In genomic region chr12:107477946-107478610, GRCh38 we compare ENCODE assay signal across 18 cellular contexts.
DNase-seq lines count a peak whose midpoint lies in the region; ATAC-seq, FAIRE-seq and TF ChIP-seq lines count a peak whose summit lies in the region.
"Had no signal": no experiment of that assay in that cellular context is flagged by ENCODE, and none has a peak within 500 bp of the region (broad histone marks: within the 10 kb centered on the region; RNA-seq: fewer than 3 reads in every experiment).

No MANE protein-coding gene starts in this region.

- no peaks in the 10 kb centered on the region for H4K20me1 ChIP-seq in GM23338 (replicated peaks; ENCODE audit: insufficient read depth)

- H3K4me1 ChIP-seq in HEK293 (ENCODE audit: control insufficient read depth, insufficient read depth, low read length) (0 out of 2 replicates have a peak, but pooled peaks cover 2% of the 10 kb centered on the region), GM23338 (ENCODE audit: insufficient read depth) (no peaks in the 10 kb centered on the region)

- no peak for TF ChIP-seq CTCF in HEK293 (tag by site-specific recombination; IDR thresholded peaks at IDR 0.05)
- no peak for TF ChIP-seq CTCF in fibroblast of mammary gland (conservative IDR thresholded peaks at IDR 0.05; ENCODE audit: control insufficient read depth, insufficient read depth, low read depth, low read length)
- TF ChIP-seq CTCF in GM23338 (conservative IDR thresholded peaks at IDR 0.05; ENCODE audit: low read depth in 2 of 2), result no peak
- no peak for TF ChIP-seq CTCF in dorsolateral prefrontal cortex (IDR thresholded peaks at IDR 0.05 in 54 of 56, conservative IDR thresholded peaks at IDR 0.05 in 2 of 56; ENCODE audit: low read depth in 1 of 56, partially characterized antibody in 56 of 56)

- POLR2A ChIA-PET in HEK293 (lab: Yijun Ruan, JAX), result no interaction called here

- H3K4me2 ChIP-seq in GM23338, result no peak overlapping the region

- H3K4me1 Mint-ChIP-seq in GM23338, result no peaks in the 10 kb centered on the region

- CTCF ChIA-PET in HEK293 (lab: Yijun Ruan, JAX), result interaction anchor here (1.2 kb wide), 1 partner anchor 30 kb away, joined by 6 read pairs; no protein-coding TSS in a partner anchor

- no peak overlapping the region for H3K4me3 Mint-ChIP-seq in GM23338

- intact Hi-C loops in dorsolateral prefrontal cortex (cut with DNase I), result no loop called here

- no peaks in the 10 kb centered on the region for H3K9me2 ChIP-seq in GM23338 (ENCODE audit: insufficient read depth)

- no peaks in the 10 kb centered on the region for H3K36me3 Mint-ChIP-seq in GM23338 (ENCODE audit: low read depth)

- H3K9me3 Mint-ChIP-seq in GM23338, result no peaks in the 10 kb centered on the region

- no peak overlapping the region for H3K27ac ChIP-seq in HEK293 (ENCODE audit: extremely low read depth, low read depth, low read length)
- H3K27ac ChIP-seq in GM23338 (ENCODE audit: low read depth), result no peak overlapping the region
- no peak overlapping the region for H3K27ac ChIP-seq in dorsolateral prefrontal cortex
- H3K27ac ChIP-seq: SK-N-MC had no signal

- no peak overlapping the region for H3K27ac Mint-ChIP-seq in GM23338

- no peaks in the 10 kb centered on the region for H3K36me3 ChIP-seq in HEK293 (ENCODE audit: control insufficient read depth in 2 of 2, insufficient read depth in 1 of 2, low read length in 2 of 2)
- no peaks in the 10 kb centered on the region for H3K36me3 ChIP-seq in GM23338 (ENCODE audit: insufficient read depth)

- H3K79me2 ChIP-seq in GM23338 (replicated peaks; ENCODE audit: insufficient read depth), result no peaks in the 10 kb centered on the region

- H2AFZ ChIP-seq in GM23338, result no peak overlapping the region

- no peak for FAIRE-seq in frontal cortex (lab: Jason Lieb, UNC)

- H3K4me3 ChIP-seq in HEK293 (ENCODE audit: low read depth, low read length), result no peak overlapping the region
- H3K4me3 ChIP-seq in fibroblast of mammary gland (ENCODE audit: control insufficient read depth, low read depth, low read length), result no peak overlapping the region
- H3K4me3 ChIP-seq in GM23338, result no peak overlapping the region
- no peak overlapping the region for H3K4me3 ChIP-seq in dorsolateral prefrontal cortex
- H3K4me3 ChIP-seq: SK-N-MC had no signal

- H3F3A ChIP-seq in GM23338 (replicated peaks; ENCODE audit: low read depth), result no peaks in the 10 kb centered on the region

- H3K27me3 ChIP-seq in GM23338 (ENCODE audit: insufficient read depth) (no peaks in the 10 kb centered on the region), dorsolateral prefrontal cortex (peaks cover 0 to 18% (median 0%) of the 10 kb centered on the region in 45 donors)

- no peaks in the 10 kb centered on the region for H3K9me3 ChIP-seq in HEK293 (ENCODE audit: control insufficient read depth, insufficient read depth, low read depth, low read length)

- no peak for ATAC-seq in GM23338
- ATAC-seq in GM21381 (IDR thresholded peaks at IDR 0.05; ENCODE audit: unreplicated experiment), result no peak

- DNase-seq in RPMI7951 (ENCODE audit: low read depth) (peak; percentile 19), fibroblast of mammary gland (ENCODE audit: low read depth) (peak; percentile 43), kidney glomerular epithelial cell (lab: John Stamatoyannopoulos, UW) (peak; percentile 17), GM23338 (ENCODE audit: low spot score) (no peak), dorsolateral prefrontal cortex (no peak), frontal cortex (ENCODE audit: low spot score in 2 of 2) (no peak)
- DNase-seq: ACHN, COR-L47, H7, KBM-7, NCI-H1436, NCI-H2029, NCI-H2171 treated with DMSO at 0.1 percent for 48 hours, NCI-H774, Right ventricle myocardium superior had no signal

- H3K27me3 Mint-ChIP-seq in GM23338 (ENCODE audit: insufficient read depth, low read depth, poor library complexity), result peaks cover 4% of the 10 kb centered on the region

TF ChIP-seq in HEK293, 187 proteins besides CTCF, POLR2A, EP300 and RAD21:
- TF ChIP-seq ZNF157 (tag by site-specific recombination; IDR thresholded peaks at IDR 0.05) (peak; percentile 92), BCL11A (tag by site-specific recombination; IDR thresholded peaks at IDR 0.05; ENCODE audit: low read depth) (no peak)
TF ChIP-seq in HEK293: peak in this region for 1.

TF ChIP-seq in GM23338, 12 proteins besides CTCF, POLR2A, EP300 and RAD21 (continues in another document):
- TF ChIP-seq NANOG (IDR thresholded peaks at IDR 0.05; ENCODE audit: borderline replicate concordance), result no peak
- TF ChIP-seq ZNF114 (CRISPR knock-in tag; IDR thresholded peaks at IDR 0.05), result no peak
- TF ChIP-seq, protein P1, sequence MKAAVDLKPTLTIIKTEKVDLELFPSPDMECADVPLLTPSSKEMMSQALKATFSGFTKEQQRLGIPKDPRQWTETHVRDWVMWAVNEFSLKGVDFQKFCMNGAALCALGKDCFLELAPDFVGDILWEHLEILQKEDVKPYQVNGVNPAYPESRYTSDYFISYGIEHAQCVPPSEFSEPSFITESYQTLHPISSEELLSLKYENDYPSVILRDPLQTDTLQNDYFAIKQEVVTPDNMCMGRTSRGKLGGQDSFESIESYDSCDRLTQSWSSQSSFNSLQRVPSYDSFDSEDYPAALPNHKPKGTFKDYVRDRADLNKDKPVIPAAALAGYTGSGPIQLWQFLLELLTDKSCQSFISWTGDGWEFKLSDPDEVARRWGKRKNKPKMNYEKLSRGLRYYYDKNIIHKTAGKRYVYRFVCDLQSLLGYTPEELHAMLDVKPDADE (IDR thresholded peaks at IDR 0.05), result no peak
- no peak for TF ChIP-seq STAT1 (IDR thresholded peaks at IDR 0.05; ENCODE audit: unreplicated experiment)
- TF ChIP-seq JUNB (IDR thresholded peaks at IDR 0.05; ENCODE audit: unreplicated experiment), result no peak
- no peak for TF ChIP-seq ZNF331 (CRISPR knock-in tag; IDR thresholded peaks at IDR 0.05; ENCODE audit: low read depth)
- TF ChIP-seq CREB1 (CRISPR knock-in tag; IDR thresholded peaks at IDR 0.05; ENCODE audit: low read depth), result no peak
- no peak for TF ChIP-seq ZNF462 (CRISPR knock-in tag; IDR thresholded peaks at IDR 0.05)
- TF ChIP-seq POLR2AphosphoS5 (IDR thresholded peaks at IDR 0.05; ENCODE audit: low read depth), result no peak

Comparison
In these comparisons a context has a peak if more than half of its experiments do, and no peak if none do; other contexts are left out.
1. DNase-seq: peak in RPMI7951 (single experiment), fibroblast of mammary gland (single experiment) and kidney glomerular epithelial cell (single experiment); none in GM23338 (single experiment), dorsolateral prefrontal cortex (0 of 10) and frontal cortex (0 of 2).